Comparison of ENCODE assay signal across 21 cellular contexts in genomic region chr5:173630724-173631365, GRCh38.
"Had no signal": no experiment of that assay in that cellular context is flagged by ENCODE, and none has a peak within 500 bp of the region (broad histone marks: within the 10 kb centered on the region; RNA-seq: fewer than 3 reads in every experiment).

No MANE protein-coding gene starts in this region.

- H3K9me3 ChIP-seq: colonic mucosa, gastroesophageal sphincter, heart right ventricle, neutrophil, tibial nerve had no signal

- H3K4me3 Mint-ChIP-seq: activated CD4-positive, alpha-beta T cell treated with anti-CD3 and anti-CD28 coated beads, Interleukin-2, amount 10 ng/mL, durations not matched to agents 24 days and 14 days; activated CD8-positive, alpha-beta T cell treated with anti-CD3 and anti-CD28 coated beads for 36 hours; activated naive CD8-positive, alpha-beta T cell treated with anti-CD3 and anti-CD28 coated beads, Interleukin-2, amount 10 ng/mL, durations not matched to agents 7 days and 5 days; activated T-cell treated with anti-CD3 and anti-CD28 coated beads, Interleukin-2, amount 50 U/mL, for 24 hours; central memory CD8-positive, alpha-beta T cell; naive thymus-derived CD8-positive, alpha-beta T cell; stimulated activated naive CD8-positive, alpha-beta T cell treated with anti-CD3 and anti-CD28 coated beads, Interleukin-15, Interleukin-2, amounts not matched to agents 100 ng/mL and 50 ng/mL, for 24 hours had no signal

- DNase-seq: activated CD4-positive, alpha-beta T cell treated with anti-CD3 and anti-CD28 coated beads, Interleukin-2, amount 10 ng/mL, durations not matched to agents 24 days and 14 days; activated CD4-positive, CD25-positive, alpha-beta regulatory T cell; activated CD8-positive, alpha-beta T cell treated with anti-CD3 and anti-CD28 coated beads for 36 hours; activated naive CD4-positive, alpha-beta T cell treated with Interleukin-2 at 50 U/mL for 16 hours; activated naive CD8-positive, alpha-beta T cell treated with anti-CD3 and anti-CD28 coated beads, Interleukin-2, amount 10 ng/mL, durations not matched to agents 7 days and 5 days; activated T-cell treated with anti-CD3 and anti-CD28 coated beads, Interleukin-2, amount 50 U/mL, for 24 hours; amygdala; brain microvascular endothelial cell; colonic mucosa; erythroblast; heart right ventricle; mesendoderm; naive thymus-derived CD8-positive, alpha-beta T cell; stimulated activated CD4-positive, alpha-beta T cell treated with anti-CD3 and anti-CD28 coated beads, Interleukin-2, amount 100 ng/mL, for 24 hours; T1000 had no signal

- ATAC-seq: activated CD8-positive, alpha-beta T cell treated with anti-CD3 and anti-CD28 coated beads for 36 hours; gastroesophageal sphincter; heart right ventricle; naive thymus-derived CD8-positive, alpha-beta T cell had no signal

- H3K4me3 ChIP-seq: colonic mucosa, gastroesophageal sphincter, heart right ventricle, tibial nerve had no signal

- H3K4me1 ChIP-seq: colonic mucosa, gastroesophageal sphincter had no signal

- H3K36me3 ChIP-seq: brain microvascular endothelial cell, colonic mucosa, gastroesophageal sphincter, heart right ventricle, neutrophil, tibial nerve had no signal

- H3K4me1 Mint-ChIP-seq: activated CD4-positive, alpha-beta T cell treated with anti-CD3 and anti-CD28 coated beads, Interleukin-2, amount 10 ng/mL, durations not matched to agents 24 days and 14 days; activated naive CD8-positive, alpha-beta T cell treated with anti-CD3 and anti-CD28 coated beads, Interleukin-2, amount 10 ng/mL, durations not matched to agents 7 days and 5 days; central memory CD8-positive, alpha-beta T cell had no signal

- H3K27ac Mint-ChIP-seq: activated CD4-positive, alpha-beta T cell treated with anti-CD3 and anti-CD28 coated beads, Interleukin-2, amount 10 ng/mL, durations not matched to agents 24 days and 14 days; activated CD8-positive, alpha-beta T cell treated with anti-CD3 and anti-CD28 coated beads for 36 hours; activated naive CD8-positive, alpha-beta T cell treated with anti-CD3 and anti-CD28 coated beads, Interleukin-2, amount 10 ng/mL, durations not matched to agents 7 days and 5 days; activated T-cell treated with anti-CD3 and anti-CD28 coated beads, Interleukin-2, amount 50 U/mL, for 24 hours; activated T-helper 2 cell treated with anti-CD3 and anti-CD28 coated beads, Interferon-gamma antibody, Interleukin-2, Interleukin-4, amounts not matched to agents 10 μg/mL and 5 μg/mL and 100 μg/mL, durations not matched to agents 14 hours and 24 hours and 36 hours had no signal

- H3K27me3 ChIP-seq: colonic mucosa, heart right ventricle, neutrophil, tibial nerve had no signal

- H3K27ac ChIP-seq: brain microvascular endothelial cell, colonic mucosa, gastroesophageal sphincter, heart right ventricle, neutrophil, tibial nerve had no signal

- H3K36me3 Mint-ChIP-seq: activated naive CD8-positive, alpha-beta T cell treated with anti-CD3 and anti-CD28 coated beads, Interleukin-2, amount 10 ng/mL, durations not matched to agents 7 days and 5 days; naive thymus-derived CD8-positive, alpha-beta T cell had no signal

- H3K9me3 Mint-ChIP-seq: activated CD4-positive, alpha-beta T cell treated with anti-CD3 and anti-CD28 coated beads, Interleukin-2, amount 10 ng/mL, durations not matched to agents 24 days and 14 days; activated CD8-positive, alpha-beta T cell treated with anti-CD3 and anti-CD28 coated beads for 36 hours; activated naive CD8-positive, alpha-beta T cell treated with anti-CD3 and anti-CD28 coated beads, Interleukin-2, amount 10 ng/mL, durations not matched to agents 7 days and 5 days; activated T-cell treated with anti-CD3 and anti-CD28 coated beads, Interleukin-2, amount 50 U/mL, for 24 hours; activated T-helper 2 cell treated with anti-CD3 and anti-CD28 coated beads, Interferon-gamma antibody, Interleukin-2, Interleukin-4, amounts not matched to agents 10 μg/mL and 5 μg/mL and 100 μg/mL, durations not matched to agents 14 hours and 24 hours and 36 hours; central memory CD8-positive, alpha-beta T cell; naive thymus-derived CD8-positive, alpha-beta T cell; stimulated activated naive CD8-positive, alpha-beta T cell treated with anti-CD3 and anti-CD28 coated beads, Interleukin-15, Interleukin-2, amounts not matched to agents 100 ng/mL and 50 ng/mL, for 24 hours had no signal
